11 cellular contexts compared by ENCODE assay signal in the genomic region with DNA sequence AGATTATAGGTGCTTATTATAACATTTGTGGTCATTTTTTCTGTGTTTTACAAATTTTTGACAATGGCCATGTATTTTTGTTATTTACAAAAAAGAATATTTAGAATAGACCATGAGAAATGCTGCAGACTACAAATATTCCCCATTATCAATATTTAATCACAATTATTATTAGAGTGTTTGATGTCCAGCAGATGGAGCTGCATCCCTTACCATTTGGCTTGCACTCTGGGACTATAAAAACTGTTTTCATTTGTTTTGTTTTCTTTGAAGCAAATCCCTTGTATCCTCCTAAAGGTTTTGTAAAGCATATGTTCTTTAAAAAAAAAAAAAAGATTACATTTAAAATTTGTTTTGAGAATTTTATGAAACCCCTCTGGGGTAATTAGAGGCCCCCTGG.
DNase-seq lines count a peak whose midpoint lies in the region; ATAC-seq and TF ChIP-seq lines count a peak whose summit lies in the region.
"Had no signal": no experiment of that assay in that cellular context is flagged by ENCODE, and none has a peak within 500 bp of the region (broad histone marks: within the 10 kb centered on the region; RNA-seq: fewer than 3 reads in every experiment).

No MANE protein-coding gene starts in this region.

- no peak overlapping the region for H3K9ac ChIP-seq in OCI-LY1 (ENCODE audit: low read length)
- no peak overlapping the region for H3K9ac ChIP-seq in fibroblast of lung (ENCODE audit: insufficient read depth, low read length)
- H3K9ac ChIP-seq in smooth muscle cell (ENCODE audit: low read depth), result no peak overlapping the region

- CTCF ChIA-PET in MCF 10A (lab: Yijun Ruan, JAX), result interaction anchor here (0.6 to 14.2 kb wide), 10 partner anchors 10 to 682 kb away, joined by 3 to 221 read pairs (median 4); no protein-coding TSS in a partner anchor

- H4K20me1 ChIP-seq in OCI-LY1 (ENCODE audit: insufficient read depth, low read length), result no peaks in the 10 kb centered on the region
- H4K20me1 ChIP-seq in fibroblast of lung (ENCODE audit: control insufficient read depth, extremely low read depth, insufficient read depth, low read length), result no peaks in the 10 kb centered on the region
- H4K20me1 ChIP-seq in smooth muscle cell (ENCODE audit: low read depth), result no peaks in the 10 kb centered on the region

- no peak for TF ChIP-seq POLR2A in breast epithelium (IDR thresholded peaks at IDR 0.05)

- H3F3A ChIP-seq in OCI-LY1 (ENCODE audit: insufficient read depth, low read length), result no peaks in the 10 kb centered on the region
- H3F3A ChIP-seq in smooth muscle cell (ENCODE audit: low read depth), result no peaks in the 10 kb centered on the region

- H3K9me3 ChIP-seq in breast epithelium (no peaks in the 10 kb centered on the region), OCI-LY1 (ENCODE audit: low read length) (no peaks in the 10 kb centered on the region), fibroblast of lung (ENCODE audit: control insufficient read depth, insufficient read depth, low read depth, low read length) (no peaks in the 10 kb centered on the region), smooth muscle cell (replicated peaks; ENCODE audit: low read depth) (no peaks in the 10 kb centered on the region)
- H3K9me3 ChIP-seq: Caco-2, suprapubic skin had no signal

- H3K79me2 ChIP-seq in OCI-LY1 (ENCODE audit: insufficient read depth, low read length) (no peaks in the 10 kb centered on the region), fibroblast of lung (ENCODE audit: control insufficient read depth, insufficient read depth, low read length) (no peaks in the 10 kb centered on the region), smooth muscle cell (ENCODE audit: low read depth) (no peaks in the 10 kb centered on the region)

- no peaks in the 10 kb centered on the region for H3K9me3 Mint-ChIP-seq in MCF 10A (ENCODE audit: unreplicated experiment)
- H3K9me3 Mint-ChIP-seq: activated naive CD8-positive, alpha-beta T cell treated with anti-CD3 and anti-CD28 coated beads, Interleukin-2, amount 50 U/mL, for 24 hours had no signal

- no peak overlapping the region for H3K4me3 Mint-ChIP-seq in MCF 10A (ENCODE audit: unreplicated experiment)
- H3K4me3 Mint-ChIP-seq: activated naive CD8-positive, alpha-beta T cell treated with anti-CD3 and anti-CD28 coated beads, Interleukin-2, amount 50 U/mL, for 24 hours had no signal

- H3K4me2 ChIP-seq in OCI-LY1 (ENCODE audit: low read length) (no peak overlapping the region), fibroblast of lung (ENCODE audit: extremely low read depth, insufficient read depth, low read length) (no peak overlapping the region), smooth muscle cell (no peak overlapping the region)

- H3K27me3 Mint-ChIP-seq in MCF 10A (ENCODE audit: insufficient read depth, unreplicated experiment), result peaks cover 39% of the 10 kb centered on the region
- H3K27me3 Mint-ChIP-seq: activated naive CD8-positive, alpha-beta T cell treated with anti-CD3 and anti-CD28 coated beads, Interleukin-2, amount 50 U/mL, for 24 hours had no signal

- no peaks in the 10 kb centered on the region for H3K4me1 Mint-ChIP-seq in MCF 10A (ENCODE audit: insufficient read depth, unreplicated experiment)
- H3K4me1 Mint-ChIP-seq: activated naive CD8-positive, alpha-beta T cell treated with anti-CD3 and anti-CD28 coated beads, Interleukin-2, amount 50 U/mL, for 24 hours had no signal

- no peak overlapping the region for H3K4me3 ChIP-seq in breast epithelium
- no peak overlapping the region for H3K4me3 ChIP-seq in OCI-LY1 (ENCODE audit: low read depth, low read length, poor library complexity, severe bottlenecking)
- H3K4me3 ChIP-seq in fibroblast of lung (replicated peaks in 1 of 4; ENCODE audit: control extremely low read depth in 1 of 4, insufficient read depth in 1 of 4, low read depth in 3 of 4, low read length in 4 of 4), result no peak overlapping the region
- H3K4me3 ChIP-seq in smooth muscle cell, result no peak overlapping the region
- H3K4me3 ChIP-seq: suprapubic skin had no signal

- no peaks in the 10 kb centered on the region for H3K9me2 ChIP-seq in OCI-LY1 (ENCODE audit: low read depth, low read length)

- TF ChIP-seq CTCF in MCF 10A (IDR thresholded peaks at IDR 0.05; ENCODE audit: unreplicated experiment) (peak; percentile 34), breast epithelium (IDR thresholded peaks at IDR 0.05) (no peak), OCI-LY1 (IDR thresholded peaks at IDR 0.05; ENCODE audit: low read length) (0 out of 2 replicates have a peak, but pooled peaks have one; percentile 14), fibroblast of lung (conservative IDR thresholded peaks at IDR 0.05 in 1 of 2, IDR thresholded peaks at IDR 0.05 in 1 of 2; ENCODE audit: low read depth in 1 of 2, low read length in 2 of 2) (peak; percentile 21 to 37), smooth muscle cell (IDR thresholded peaks at IDR 0.05; ENCODE audit: borderline replicate concordance, insufficient read depth, poor library complexity, severe bottlenecking) (peak; percentile 38)

- intact Hi-C loops in MCF 10A (cut with micrococcal nuclease), result loop anchor here (1.0 kb wide), 2 partner anchors 610 to 614 kb away; no protein-coding TSS in a partner anchor
- intact Hi-C loops in breast epithelium (cut with DNase I; ENCODE audit: low total_unique reads), result no loop called here

- peak; percentile 35 for DNase-seq in MCF 10A (ENCODE audit: unreplicated experiment)
- DNase-seq in breast epithelium (ENCODE audit: low spot score in 2 of 2), result no peak
- peak; percentile 4 to 8 for DNase-seq in fibroblast of lung (ENCODE audit: low read depth in 2 of 2)
- no peak for DNase-seq in smooth muscle cell (lab: John Stamatoyannopoulos, UW; ENCODE audit: unreplicated experiment)
- no peak for DNase-seq in stimulated activated CD4-positive, alpha-beta T cell treated with anti-CD3 and anti-CD28 coated beads, Interleukin-12 subunit alpha, Interleukin-12 subunit beta, amount 100 ng/mL, for 4 hours
- DNase-seq: activated naive CD8-positive, alpha-beta T cell treated with anti-CD3 and anti-CD28 coated beads, Interleukin-2, amount 50 U/mL, for 24 hours; Caco-2 had no signal

- no peaks in the 10 kb centered on the region for H3K4me1 ChIP-seq in breast epithelium
- H3K4me1 ChIP-seq in OCI-LY1 (ENCODE audit: insufficient read depth, low read length, severe bottlenecking), result no peaks in the 10 kb centered on the region
- no peaks in the 10 kb centered on the region for H3K4me1 ChIP-seq in fibroblast of lung (ENCODE audit: control insufficient read depth, extremely low read depth, insufficient read depth, low read length)
- no peaks in the 10 kb centered on the region for H3K4me1 ChIP-seq in smooth muscle cell (ENCODE audit: low read depth)
- H3K4me1 ChIP-seq: Caco-2, suprapubic skin had no signal

- H3K36me3 Mint-ChIP-seq in MCF 10A (ENCODE audit: insufficient read depth, unreplicated experiment), result no peaks in the 10 kb centered on the region

- H3K36me3 ChIP-seq in breast epithelium, result no peaks in the 10 kb centered on the region
- no peaks in the 10 kb centered on the region for H3K36me3 ChIP-seq in OCI-LY1 (ENCODE audit: insufficient read depth, low read length)
- no peaks in the 10 kb centered on the region for H3K36me3 ChIP-seq in fibroblast of lung (ENCODE audit: control insufficient read depth, insufficient read depth, low read length)
- no peaks in the 10 kb centered on the region for H3K36me3 ChIP-seq in smooth muscle cell (ENCODE audit: low read depth)
- H3K36me3 ChIP-seq: suprapubic skin had no signal

- no peak overlapping the region for H3K27ac Mint-ChIP-seq in MCF 10A (ENCODE audit: low read depth, unreplicated experiment)
- H3K27ac Mint-ChIP-seq: activated naive CD8-positive, alpha-beta T cell treated with anti-CD3 and anti-CD28 coated beads, Interleukin-2, amount 50 U/mL, for 24 hours had no signal

- H3K27me3 ChIP-seq in breast epithelium, result peaks cover 0 to 21% of the 10 kb centered on the region in 2 donors
- H3K27me3 ChIP-seq in OCI-LY1 (ENCODE audit: insufficient read depth, low read length), result no peaks in the 10 kb centered on the region
- no peaks in the 10 kb centered on the region for H3K27me3 ChIP-seq in fibroblast of lung (ENCODE audit: control insufficient read depth, insufficient read depth, low read length)
- no peaks in the 10 kb centered on the region for H3K27me3 ChIP-seq in smooth muscle cell (ENCODE audit: low read depth)
- H3K27me3 ChIP-seq: suprapubic skin had no signal

- no peak for ATAC-seq in HG03097 (IDR thresholded peaks at IDR 0.05; ENCODE audit: low FRiP score, unreplicated experiment)
- no peak for ATAC-seq in HG03432 (IDR thresholded peaks at IDR 0.05; ENCODE audit: unreplicated experiment)
- ATAC-seq: activated naive CD8-positive, alpha-beta T cell treated with anti-CD3 and anti-CD28 coated beads, Interleukin-2, amount 50 U/mL, for 24 hours had no signal

- POLR2A ChIA-PET in MCF 10A (lab: Yijun Ruan, JAX), result interaction anchor here (0.7 kb wide), 1 partner anchor 1266 kb away, joined by 3 read pairs; no protein-coding TSS in a partner anchor

- H3K27ac ChIP-seq in breast epithelium (no peak overlapping the region), OCI-LY1 (ENCODE audit: low read depth, low read length, poor library complexity, severe bottlenecking) (no peak overlapping the region), fibroblast of lung (ENCODE audit: insufficient read depth, low read length) (no peak overlapping the region), smooth muscle cell (ENCODE audit: low read depth) (no peak overlapping the region)
- H3K27ac ChIP-seq: suprapubic skin had no signal

- BruUV-seq in MCF 10A (replicated peaks; lab: Mats Ljungman, UMichigan), result no TSS peak

- no peak overlapping the region for H2AFZ ChIP-seq in OCI-LY1 (ENCODE audit: low read length)
- no peak overlapping the region for H2AFZ ChIP-seq in fibroblast of lung (ENCODE audit: low read length)
- H2AFZ ChIP-seq in smooth muscle cell (ENCODE audit: low read depth), result no peak overlapping the region

Comparison
In these comparisons a context has a peak if more than half of its experiments do, and no peak if none do; other contexts are left out.
1. DNase-seq: peak in MCF 10A (single experiment) and fibroblast of lung (2 of 2); none in breast epithelium (0 of 2), smooth muscle cell (single experiment) and stimulated activated CD4-positive, alpha-beta T cell treated with anti-CD3 and anti-CD28 coated beads, Interleukin-12 subunit alpha, Interleukin-12 subunit beta, amount 100 ng/mL, for 4 hours (single experiment).
2. CTCF ChIP-seq: peak in MCF 10A (single experiment), OCI-LY1 (single experiment), fibroblast of lung (2 of 2) and smooth muscle cell (single experiment); none in breast epithelium (0 of 3).